In the genomic region with DNA sequence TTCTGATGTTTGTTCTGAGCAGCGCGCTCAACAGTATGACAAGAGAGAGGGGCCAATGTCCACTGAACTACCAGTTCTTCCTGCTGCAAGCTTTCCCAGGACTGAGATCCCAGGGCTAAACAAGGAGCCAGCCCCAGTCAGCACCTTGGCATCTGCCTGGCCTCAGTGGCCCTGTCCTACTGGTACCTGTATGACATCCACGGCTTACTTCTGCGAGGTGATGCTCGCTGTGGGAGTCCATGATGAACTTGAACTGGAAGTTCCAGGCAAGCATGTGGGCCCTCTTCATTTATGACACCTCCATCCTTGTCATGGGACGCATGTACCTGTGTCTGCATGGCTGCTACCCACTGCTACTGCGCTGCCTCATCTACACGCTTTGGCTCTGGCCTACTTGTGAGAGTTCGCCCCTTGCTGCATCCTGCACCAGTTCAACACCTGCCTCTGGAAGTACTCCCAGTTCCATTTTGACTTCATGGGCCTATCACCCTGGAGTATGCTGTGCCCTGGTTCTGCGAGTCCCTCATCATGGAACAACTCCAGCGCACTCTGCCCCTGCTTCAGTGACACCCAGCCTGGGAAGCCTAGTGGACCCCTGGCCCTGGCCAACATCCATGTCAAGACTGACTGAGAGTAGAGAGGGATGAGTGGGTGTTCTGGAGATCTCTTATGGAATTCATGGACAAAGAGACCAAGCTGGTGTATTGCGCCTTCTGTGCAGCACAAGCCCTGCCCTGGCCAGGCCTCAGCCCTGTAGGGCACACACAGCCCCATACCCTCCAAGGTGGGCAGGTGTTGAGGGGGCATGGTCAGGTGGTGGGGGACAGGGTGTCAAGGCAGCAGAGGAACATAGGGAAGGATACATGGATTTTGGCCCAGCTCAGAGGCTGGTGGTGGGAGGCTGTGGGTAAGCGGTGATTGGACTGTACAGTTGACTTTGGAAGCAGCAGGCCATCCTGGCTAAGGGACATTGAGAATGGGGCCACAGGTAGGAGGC, we compare ENCODE assay signal across 16 cellular contexts.
DNase-seq lines count a peak whose midpoint lies in the region; ATAC-seq and TF ChIP-seq lines count a peak whose summit lies in the region.
"Had no signal": no experiment of that assay in that cellular context is flagged by ENCODE, and none has a peak within 500 bp of the region (broad histone marks: within the 10 kb centered on the region; RNA-seq: fewer than 3 reads in every experiment).

No MANE protein-coding gene starts in this region.

- intact Hi-C loops in sciatic nerve (cut with DNase I), result no loop called here

- no peaks in the 10 kb centered on the region for H3K36me3 ChIP-seq in GM06990 (ENCODE audit: control insufficient read depth, insufficient read depth, low read length)
- H3K36me3 ChIP-seq: HAP-1 had no signal

- no peaks in the 10 kb centered on the region for H3K4me1 Mint-ChIP-seq in stimulated activated naive CD8-positive, alpha-beta T cell treated with anti-CD3 and anti-CD28 coated beads, Interleukin-15, amount 100 ng/mL, for 72 hours
- H3K4me1 Mint-ChIP-seq in glutamatergic neuron (ENCODE audit: low read depth, unreplicated experiment), result peaks cover 2% of the 10 kb centered on the region

- H3K27ac Mint-ChIP-seq in stimulated activated naive CD8-positive, alpha-beta T cell treated with anti-CD3 and anti-CD28 coated beads, Interleukin-15, amount 100 ng/mL, for 72 hours, result no peak overlapping the region
- H3K27ac Mint-ChIP-seq in glutamatergic neuron (ENCODE audit: unreplicated experiment), result no peak overlapping the region
- H3K27ac Mint-ChIP-seq: CD4-positive, alpha-beta T cell had no signal

- no peaks in the 10 kb centered on the region for H3K27me3 ChIP-seq in GM06990 (replicated peaks; ENCODE audit: control insufficient read depth, insufficient read depth, low read length)

- TF ChIP-seq CTCF in GM06990 (IDR thresholded peaks at IDR 0.05; ENCODE audit: insufficient read depth, low read length, poor library complexity, severe bottlenecking) (no peak), glutamatergic neuron (IDR thresholded peaks at IDR 0.05; ENCODE audit: partially characterized antibody, unreplicated experiment) (no peak)

- DNase-seq in GM06990 (ENCODE audit: extremely low read depth, insufficient read length) (peak; percentile 0), mesenteric fat pad (ENCODE audit: low spot score) (peak; percentile 82), sciatic nerve (ENCODE audit: low spot score) (no peak), NCI-H2107 treated with DMSO at 0.1 percent for 48 hours (lab: John Stamatoyannopoulos, UW; ENCODE audit: unreplicated experiment) (no peak), A172 (ENCODE audit: low spot score) (no peak), Ammon's horn (ENCODE audit: low spot score) (no peak), glutamatergic neuron (no peak)
- no peak for DNase-seq in stimulated activated naive CD8-positive, alpha-beta T cell treated with anti-CD3 and anti-CD28 coated beads, Interleukin-15, amount 100 ng/mL, for 72 hours
- DNase-seq: ACHN; CD4-positive, alpha-beta T cell; DMS153; DMS79; GDM1; GM23248 had no signal

- ATAC-seq in sciatic nerve, result peak; percentile 26
- ATAC-seq in stimulated activated naive CD8-positive, alpha-beta T cell treated with anti-CD3 and anti-CD28 coated beads, Interleukin-15, amount 100 ng/mL, for 72 hours, result peak; percentile 31
- ATAC-seq: GM12878 had no signal

- H3K4me3 Mint-ChIP-seq in stimulated activated naive CD8-positive, alpha-beta T cell treated with anti-CD3 and anti-CD28 coated beads, Interleukin-15, amount 100 ng/mL, for 72 hours, result no peak overlapping the region
- no peak overlapping the region for H3K4me3 Mint-ChIP-seq in glutamatergic neuron (ENCODE audit: unreplicated experiment)
- H3K4me3 Mint-ChIP-seq: CD4-positive, alpha-beta T cell had no signal

- no peaks in the 10 kb centered on the region for H3K27me3 Mint-ChIP-seq in stimulated activated naive CD8-positive, alpha-beta T cell treated with anti-CD3 and anti-CD28 coated beads, Interleukin-15, amount 100 ng/mL, for 72 hours
- H3K27me3 Mint-ChIP-seq in glutamatergic neuron (ENCODE audit: unreplicated experiment), result no peaks in the 10 kb centered on the region
- H3K27me3 Mint-ChIP-seq: CD4-positive, alpha-beta T cell had no signal

- H3K4me3 ChIP-seq in GM06990 (replicated peaks; ENCODE audit: low read depth, low read length), result no peak overlapping the region
- H3K4me3 ChIP-seq: GM12878, GM23248, HAP-1 had no signal

- no peaks in the 10 kb centered on the region for H3K9me3 Mint-ChIP-seq in stimulated activated naive CD8-positive, alpha-beta T cell treated with anti-CD3 and anti-CD28 coated beads, Interleukin-15, amount 100 ng/mL, for 72 hours
- H3K9me3 Mint-ChIP-seq in glutamatergic neuron (ENCODE audit: unreplicated experiment), result peaks cover 6% of the 10 kb centered on the region
- H3K9me3 Mint-ChIP-seq: CD4-positive, alpha-beta T cell had no signal

- H3K36me3 Mint-ChIP-seq in glutamatergic neuron (ENCODE audit: unreplicated experiment), result no peaks in the 10 kb centered on the region

Comparison
In these comparisons a context has a peak if more than half of its experiments do, and no peak if none do; other contexts are left out.
1. DNase-seq: peak in GM06990 (single experiment) and mesenteric fat pad (single experiment); none in sciatic nerve (single experiment), stimulated activated naive CD8-positive, alpha-beta T cell treated with anti-CD3 and anti-CD28 coated beads, Interleukin-15, amount 100 ng/mL, for 72 hours (0 of 2), NCI-H2107 treated with DMSO at 0.1 percent for 48 hours (single experiment), A172 (single experiment), Ammon's horn (single experiment) and glutamatergic neuron (single experiment).